In the genomic region with DNA sequence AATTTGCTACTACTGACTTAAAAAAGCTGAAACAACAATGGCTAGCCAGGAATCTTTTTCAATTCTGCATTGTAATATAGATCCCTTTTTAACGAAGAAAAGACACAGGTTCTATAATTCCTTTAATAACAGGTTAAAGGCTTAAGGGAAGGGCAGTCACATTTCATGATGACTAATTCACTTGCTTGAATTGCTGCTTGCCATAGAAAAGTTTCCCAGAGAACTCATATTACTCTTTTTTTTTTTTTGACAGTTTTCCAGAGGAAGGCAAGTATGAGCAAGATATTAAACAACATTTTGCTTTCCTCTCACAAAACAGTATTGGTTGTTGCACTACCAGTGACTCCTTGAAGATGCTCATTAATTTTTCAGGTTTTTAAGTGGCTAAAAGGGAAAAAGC, we compare ENCODE assay signal across 25 cellular contexts.
DNase-seq lines count a peak whose midpoint lies in the region; ATAC-seq and TF ChIP-seq lines count a peak whose summit lies in the region.
"Had no signal": no experiment of that assay in that cellular context is flagged by ENCODE, and none has a peak within 500 bp of the region (broad histone marks: within the 10 kb centered on the region; RNA-seq: fewer than 3 reads in every experiment).

No MANE protein-coding gene starts in this region.

- no peaks in the 10 kb centered on the region for H3K36me3 ChIP-seq in RWPE2 (ENCODE audit: low read depth)
- H3K36me3 ChIP-seq: BLaER1 treated with 17β-estradiol and CSF1 and Interleukin-3, amounts not matched to agents 10 nM and 100 nM; ovary; right lobe of liver; SJSA1; vagina; WERI-Rb-1 had no signal

- peak; percentile 8 for DNase-seq in ELR (ENCODE audit: low read depth)
- DNase-seq in RWPE2 (ENCODE audit: low spot score) = no peak
- DNase-seq in epithelial cell of prostate (ENCODE audit: low read depth, low spot score) = peak; percentile 43
- peak; percentile 55 for DNase-seq in kidney glomerular epithelial cell (lab: John Stamatoyannopoulos, UW)
- DNase-seq in foreskin melanocyte = no peak
- DNase-seq in activated CD8-positive, alpha-beta memory T cell treated with anti-CD3 and anti-CD28 coated beads for 24 hours = no peak
- no peak for DNase-seq in NCI-H526 treated with DMSO at 0.1 percent for 48 hours (lab: John Stamatoyannopoulos, UW)
- DNase-seq: activated CD4-positive, alpha-beta T cell treated with anti-CD3 and anti-CD28 coated beads, Interleukin-2, amount 10 ng/mL, durations not matched to agents 7 days and 5 days; cortex of kidney; left colon; mesendoderm; naive thymus-derived CD8-positive, alpha-beta T cell; NCI-H1417 treated with DMSO at 0.1 percent for 48 hours; NCI-H510A; ovary; right lobe of liver; stimulated activated CD8-positive, alpha-beta memory T cell treated with anti-CD3 and anti-CD28 coated beads, Interleukin-4, amount 100 ng/mL, for 48 hours; WERI-Rb-1 had no signal

- ATAC-seq in RWPE2 (ENCODE audit: low read depth) (peak; percentile 70; the same call in 2 of the 3 replicates), GM18517 (IDR thresholded peaks at IDR 0.05; ENCODE audit: unreplicated experiment) (no peak)
- ATAC-seq: activated T-helper 17 cell treated with anti-CD3 and anti-CD28 coated beads, Interleukin-2, amount 50 U/mL, for 72 hours; left colon; naive thymus-derived CD8-positive, alpha-beta T cell; Panc1; right lobe of liver had no signal

- H3K9me3 ChIP-seq in RWPE2 (ENCODE audit: severe bottlenecking) = no peaks in the 10 kb centered on the region
- H3K9me3 ChIP-seq: ovary, right lobe of liver, SJSA1, vagina had no signal

- no peak overlapping the region for H3K4me3 ChIP-seq in RWPE2 (ENCODE audit: severe bottlenecking)
- H3K4me3 ChIP-seq: BLaER1 treated with 17β-estradiol and CSF1 and Interleukin-3, amounts not matched to agents 10 nM and 100 nM; ovary; right lobe of liver; SJSA1; vagina had no signal

- TF ChIP-seq CTCF in RWPE2 (IDR thresholded peaks at IDR 0.05; ENCODE audit: poor library complexity, severe bottlenecking) = no peak

- H3K27ac ChIP-seq in RWPE2 (ENCODE audit: poor library complexity, severe bottlenecking) = no peak overlapping the region
- no peak overlapping the region for H3K27ac ChIP-seq in epithelial cell of prostate
- H3K27ac ChIP-seq: BLaER1 treated with 17β-estradiol and CSF1 and Interleukin-3, amounts not matched to agents 10 nM and 100 nM; HL-60; ovary; right lobe of liver; SJSA1; vagina; WERI-Rb-1 had no signal

- no peaks in the 10 kb centered on the region for H3K27me3 ChIP-seq in RWPE2 (ENCODE audit: insufficient read depth, poor library complexity, severe bottlenecking)
- H3K27me3 ChIP-seq: BLaER1 treated with 17β-estradiol and CSF1 and Interleukin-3, amounts not matched to agents 10 nM and 100 nM; ovary; right lobe of liver; SJSA1; vagina had no signal

- peaks cover 10% of the 10 kb centered on the region for H3K4me1 ChIP-seq in RWPE2 (ENCODE audit: insufficient read depth, poor library complexity, severe bottlenecking)
- H3K4me1 ChIP-seq: BLaER1 treated with 17β-estradiol and CSF1 and Interleukin-3, amounts not matched to agents 10 nM and 100 nM; right lobe of liver; SJSA1; vagina had no signal

Comparison
In these comparisons a context has a peak if more than half of its experiments do, and no peak if none do; other contexts are left out.
1. DNase-seq: peak in ELR (single experiment), epithelial cell of prostate (single experiment) and kidney glomerular epithelial cell (single experiment); none in RWPE2 (single experiment), foreskin melanocyte (single experiment), activated CD8-positive, alpha-beta memory T cell treated with anti-CD3 and anti-CD28 coated beads for 24 hours (single experiment) and NCI-H526 treated with DMSO at 0.1 percent for 48 hours (single experiment).